8 cellular contexts compared by ENCODE assay signal in the genomic region with DNA sequence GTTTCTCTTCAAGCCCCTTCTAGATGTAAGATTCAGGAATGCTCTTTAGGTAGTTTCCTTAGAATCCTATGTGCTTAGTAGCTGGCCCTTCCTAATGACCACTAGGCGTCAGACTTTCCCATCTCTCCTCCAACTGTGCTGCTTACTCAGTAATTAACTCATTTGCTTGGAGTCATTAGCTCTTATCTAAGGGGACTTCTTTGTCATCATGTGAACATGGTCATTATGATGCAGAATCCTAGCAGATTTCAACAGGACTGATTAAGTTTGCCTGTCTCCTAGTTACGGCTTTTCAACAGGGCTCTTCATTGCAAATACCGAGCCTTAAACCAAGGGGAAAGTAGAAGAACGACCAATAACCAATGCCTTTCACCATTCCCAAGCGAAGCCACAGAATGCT. TPM values are rescaled to one million over a fixed set of nuclear protein-coding genes. Genes with fewer than 3 reads are reported as not detected.
A peak's percentile ranks its signal among the peaks of the same experiment; 100 is the strongest.
DNase-seq lines count a peak whose midpoint lies in the region; FAIRE-seq and TF ChIP-seq lines count a peak whose summit lies in the region.

No MANE protein-coding gene starts in this region.

- no peaks in the 10 kb centered on the region for H3K4me1 ChIP-seq in Loucy (ENCODE audit: insufficient read depth, low read length, poor library complexity, severe bottlenecking)
- H3K4me1 ChIP-seq in small intestine (ENCODE audit: control insufficient read depth in 2 of 2, insufficient read depth in 1 of 2, low read depth in 1 of 2, low read length in 1 of 2) = no peaks in the 10 kb centered on the region
- no peaks in the 10 kb centered on the region for H3K4me1 ChIP-seq in ovary (ENCODE audit: insufficient read depth)

- H3K9ac ChIP-seq in Loucy (ENCODE audit: low read depth, low read length, poor library complexity, severe bottlenecking) = no peak overlapping the region

- no peaks in the 10 kb centered on the region for H3F3A ChIP-seq in Loucy (ENCODE audit: low read depth)

- H3K27ac ChIP-seq in small intestine (ENCODE audit: low read depth in 1 of 2, low read length in 1 of 2) (no peak overlapping the region), ovary (no peak overlapping the region)

- DNase-seq in D721Med (ENCODE audit: insufficient read length, low spot score) = no peak
- peak; percentile 38 for DNase-seq in SW480 (ENCODE audit: low spot score)
- peak in 22 of 42 donors; percentile 6 to 71 (median 22) for DNase-seq in head of caudate nucleus
- DNase-seq in small intestine = peak; percentile 43
- DNase-seq in posterior vena cava (ENCODE audit: low spot score) = no peak
- no peak for DNase-seq in ovary
- no peak for DNase-seq in cerebellar nuclear complex (lab: John Stamatoyannopoulos, UW)

- no peak for TF ChIP-seq EP300 in ovary (IDR thresholded peaks at IDR 0.05)

- no peak overlapping the region for H2AFZ ChIP-seq in Loucy (ENCODE audit: low read length)

- H3K36me3 ChIP-seq in Loucy (ENCODE audit: insufficient read depth, low read length) (no peaks in the 10 kb centered on the region), small intestine (ENCODE audit: control insufficient read depth in 2 of 2, insufficient read depth in 2 of 2, low read length in 2 of 2) (no peaks in the 10 kb centered on the region), ovary (no peaks in the 10 kb centered on the region)

- H3K79me2 ChIP-seq in Loucy (ENCODE audit: insufficient read depth, low read length) = no peaks in the 10 kb centered on the region

- H3K9me3 ChIP-seq in Loucy (ENCODE audit: insufficient read depth, low read depth, low read length) (no peaks in the 10 kb centered on the region), small intestine (ENCODE audit: control insufficient read depth, low read depth) (no peaks in the 10 kb centered on the region), ovary (no peaks in the 10 kb centered on the region)

- no peaks in the 10 kb centered on the region for H3K9me2 ChIP-seq in Loucy (replicated peaks; ENCODE audit: low read depth, low read length)

- FAIRE-seq in D721Med (lab: Jason Lieb, UNC) = peak; percentile 90
- FAIRE-seq in small intestine (lab: Jason Lieb, UNC) = no peak

- no peak for TF ChIP-seq POLR2A in ovary (IDR thresholded peaks at IDR 0.05)

- H3K4me3 ChIP-seq in Loucy (ENCODE audit: low read length, poor library complexity, severe bottlenecking) = no peak overlapping the region
- no peak overlapping the region for H3K4me3 ChIP-seq in small intestine (ENCODE audit: low read depth in 1 of 2, low read length in 2 of 2)
- no peak overlapping the region for H3K4me3 ChIP-seq in ovary

- H3K27me3 ChIP-seq in Loucy (ENCODE audit: insufficient read depth, low read length, poor library complexity, severe bottlenecking) = peaks cover 3% of the 10 kb centered on the region
- H3K27me3 ChIP-seq in small intestine (ENCODE audit: control insufficient read depth in 2 of 2, insufficient read depth in 2 of 2, low read length in 2 of 2) = no peaks in the 10 kb centered on the region
- no peaks in the 10 kb centered on the region for H3K27me3 ChIP-seq in ovary

- intact Hi-C loops in head of caudate nucleus (cut with DNase I) (no loop called here), posterior vena cava (cut with DNase I) (loop anchor here in 1 of 2 donors (5.0 kb wide), 1 partner anchor 214 kb away; no protein-coding TSS in a partner anchor), ovary (cut with DNase I) (no loop called here)

- 43 to 57% (median 46%) methylated on average over 5 of the region's 5 CpGs for WGBS in small intestine, 3 donors
- WGBS in ovary, 3 donors = 43 to 57% (median 50%) methylated on average over 5 of the region's 5 CpGs

- TF ChIP-seq CTCF in D721Med (IDR thresholded peaks at IDR 0.05; ENCODE audit: insufficient read depth, missing control alignments) (peak; percentile 96), Loucy (conservative IDR thresholded peaks at IDR 0.05; ENCODE audit: low read length) (peak; percentile 86), ovary (IDR thresholded peaks at IDR 0.05) (no peak)

- no peak overlapping the region for H3K4me2 ChIP-seq in Loucy (ENCODE audit: low read depth, low read length, poor library complexity, severe bottlenecking)

- H4K20me1 ChIP-seq in Loucy (ENCODE audit: insufficient read depth, low read length, poor library complexity, severe bottlenecking) = no peaks in the 10 kb centered on the region

RNA-seq across cellular contexts. Expression of a gene that starts 46.4 kb away (rescaled TPM):
- polyA plus RNA-seq in small intestine (under 1 TPM in 1 of 3 donors, not detected in 2; 0.04 TPM), ovary (not detected)
- total RNA-seq in posterior vena cava (not detected), ovary (not detected)

Comparison
In these comparisons a context has a peak if more than half of its experiments do, and no peak if none do; other contexts are left out.
1. DNase-seq: peak in SW480 (single experiment), head of caudate nucleus (22 of 42) and small intestine (single experiment); none in D721Med (single experiment), posterior vena cava (single experiment), ovary (0 of 5) and cerebellar nuclear complex (0 of 2).
2. CTCF ChIP-seq: peak in D721Med (single experiment) and Loucy (single experiment); none in ovary (0 of 3).